Comparison of ENCODE assay signal across 6 cellular contexts in genomic region chr14:24591004-24591403, GRCh38. TPM values are rescaled to one million over a fixed set of nuclear protein-coding genes. Genes with fewer than 3 reads are reported as not detected.
"Had no signal": no experiment of that assay in that cellular context is flagged by ENCODE, and none has a peak within 500 bp of the region (broad histone marks: within the 10 kb centered on the region; RNA-seq: fewer than 3 reads in every experiment).

No MANE protein-coding gene starts in this region.

RNA-seq across cellular contexts. Expression of gene GZMH, which starts 18.5 kb away (rescaled TPM):
- total RNA-seq: subcutaneous adipose tissue, suprapubic skin, temporal lobe, tibial nerve, urinary bladder, vagina had no signal

RNA-seq across cellular contexts. Expression of gene GZMB, which starts 43.0 kb away (rescaled TPM):
- total RNA-seq: temporal lobe, urinary bladder had no signal
